ENCODE assay signal across 1 cellular context in genomic region chr1:2754597-2754996, GRCh38. TPM values are rescaled to one million over a fixed set of nuclear protein-coding genes. Genes with fewer than 3 reads are reported as not detected.
"Had no signal": no experiment of that assay in that cellular context is flagged by ENCODE, and none has a peak within 500 bp of the region (broad histone marks: within the 10 kb centered on the region; RNA-seq: fewer than 3 reads in every experiment).

No MANE protein-coding gene starts in this region.

RNA-seq across cellular contexts. Expression of gene TTC34, which starts 46.9 kb away (rescaled TPM):
- total RNA-seq: cardiac muscle cell had no signal
- polyA plus RNA-seq: cardiac muscle cell had no signal
